ENCODE assay signal across 7 cellular contexts in the genomic region with DNA sequence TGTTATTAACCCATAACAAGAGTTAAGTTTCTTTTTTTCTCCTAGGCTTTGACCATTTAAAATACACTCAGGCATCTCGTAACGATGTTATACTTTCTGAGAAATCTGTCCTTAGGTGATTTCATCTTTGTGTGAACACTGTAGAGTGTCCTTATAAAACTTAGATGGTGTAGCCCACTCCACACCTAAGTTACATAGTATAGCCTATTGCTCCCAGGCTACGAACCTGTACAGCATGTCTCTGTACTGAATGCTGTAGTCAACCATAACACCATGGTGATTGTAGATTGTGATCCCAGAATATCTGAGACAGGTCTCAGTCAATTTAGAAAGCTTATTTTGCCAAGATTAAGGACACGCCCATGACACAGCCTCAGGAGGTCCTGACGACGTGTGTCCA. TPM values are rescaled to one million over a fixed set of nuclear protein-coding genes. Genes with fewer than 3 reads are reported as not detected.
"Had no signal": no experiment of that assay in that cellular context is flagged by ENCODE, and none has a peak within 500 bp of the region (broad histone marks: within the 10 kb centered on the region; RNA-seq: fewer than 3 reads in every experiment).

No MANE protein-coding gene starts in this region.

RNA-seq across cellular contexts. Expression of a gene that starts 30.5 kb away (rescaled TPM):
- total RNA-seq: GM23248, H4, H7, HepG2, HFFc6, HT1080 had no signal
- polyA plus RNA-seq: GM23248, HepG2, IgD-negative memory B cell had no signal
